ENCODE assay signal across 9 cellular contexts in the genomic region with DNA sequence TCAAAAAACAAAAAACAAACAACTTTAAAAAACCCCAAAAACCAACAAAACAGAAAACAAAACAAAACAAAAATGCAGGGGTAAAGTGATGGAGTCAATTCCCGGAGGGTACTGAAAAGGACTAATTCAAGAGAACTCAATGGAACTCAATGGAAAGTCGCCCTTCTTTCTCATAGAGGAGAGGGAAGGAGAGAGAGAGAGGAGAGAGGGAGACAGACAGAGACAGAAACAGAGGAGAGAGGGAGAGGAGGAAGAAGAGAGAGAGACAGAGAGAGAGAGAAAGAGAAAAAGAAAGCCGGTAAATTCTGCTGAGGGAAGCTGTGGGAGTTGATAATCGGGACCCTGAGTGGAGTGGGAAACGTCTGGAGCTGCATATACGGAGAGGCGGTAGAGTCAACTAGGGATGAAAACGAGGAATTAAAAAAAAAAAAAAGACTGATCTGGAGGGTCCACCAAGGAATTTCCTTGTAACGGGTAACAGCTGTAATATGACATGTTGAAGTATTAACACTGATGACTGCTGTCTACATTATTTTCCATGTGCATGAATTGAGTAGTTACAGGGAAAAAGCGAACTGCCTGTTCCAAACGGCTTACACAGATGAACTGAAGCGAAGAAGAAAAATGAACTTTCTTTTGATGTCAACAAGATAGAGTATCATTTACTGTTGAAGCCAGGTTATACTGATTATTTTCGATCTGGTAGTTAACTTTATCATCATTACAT. TPM values are rescaled to one million over a fixed set of nuclear protein-coding genes. Genes with fewer than 3 reads are reported as not detected.
DNase-seq lines count a peak whose midpoint lies in the region; ATAC-seq and TF ChIP-seq lines count a peak whose summit lies in the region.
"Had no signal": no experiment of that assay in that cellular context is flagged by ENCODE, and none has a peak within 500 bp of the region (broad histone marks: within the 10 kb centered on the region; RNA-seq: fewer than 3 reads in every experiment).

No MANE protein-coding gene starts in this region.

- H3K9me3 ChIP-seq in CD4-positive, CD25-positive, alpha-beta regulatory T cell (ENCODE audit: control insufficient read depth in 2 of 2, low read length in 2 of 2), result no peaks in the 10 kb centered on the region
- H3K9me3 ChIP-seq in endocrine pancreas (ENCODE audit: control insufficient read depth, low read length) (no peaks in the 10 kb centered on the region), neuron (ENCODE audit: low read length) (no peaks in the 10 kb centered on the region)

- peak overlapping the region; percentile 82 for H3K4me3 ChIP-seq in CD4-positive, CD25-positive, alpha-beta regulatory T cell (ENCODE audit: low read depth, low read length)
- H3K4me3 ChIP-seq in NB4 (ENCODE audit: low read depth, low read length) (peak overlapping the region; percentile 54), endocrine pancreas (ENCODE audit: control insufficient read depth, insufficient read depth, low read length) (peak overlapping the region; percentile 96), neuron (ENCODE audit: low read length) (peak overlapping the region; percentile 60)

- H3K4me3 Mint-ChIP-seq in CD4-positive, CD25-positive, alpha-beta regulatory T cell, result no peak overlapping the region
- H3K4me3 Mint-ChIP-seq: natural killer cell treated with Interleukin-12 subunit alpha and Interleukin-12 subunit beta and Interleukin-15 and Interleukin-18, amount 100 ng/mL, for 72 hours had no signal

- H3K36me3 Mint-ChIP-seq in CD4-positive, CD25-positive, alpha-beta regulatory T cell, result no peaks in the 10 kb centered on the region
- H3K36me3 Mint-ChIP-seq: natural killer cell treated with Interleukin-12 subunit alpha and Interleukin-12 subunit beta and Interleukin-15 and Interleukin-18, amount 100 ng/mL, for 72 hours had no signal

- TF ChIP-seq CTCF in NB4 (IDR thresholded peaks at IDR 0.05; ENCODE audit: low read depth, low read length), result no peak

- H3K27me3 Mint-ChIP-seq in CD4-positive, CD25-positive, alpha-beta regulatory T cell, result peaks cover 4% of the 10 kb centered on the region
- H3K27me3 Mint-ChIP-seq: natural killer cell treated with Interleukin-12 subunit alpha and Interleukin-12 subunit beta and Interleukin-15 and Interleukin-18, amount 100 ng/mL, for 72 hours had no signal

- no peaks in the 10 kb centered on the region for H3K27me3 ChIP-seq in CD4-positive, CD25-positive, alpha-beta regulatory T cell (ENCODE audit: control insufficient read depth, insufficient read depth, low read length)
- H3K27me3 ChIP-seq in endocrine pancreas (ENCODE audit: control insufficient read depth, insufficient read depth, low read length) (no peaks in the 10 kb centered on the region), neuron (ENCODE audit: insufficient read depth, low read length) (no peaks in the 10 kb centered on the region)

- DNase-seq in CD4-positive, CD25-positive, alpha-beta regulatory T cell, result no peak
- no peak for DNase-seq in NB4 (ENCODE audit: low read depth)
- DNase-seq in germinal center (ENCODE audit: low spot score), result no peak

- no peaks in the 10 kb centered on the region for H3K36me3 ChIP-seq in CD4-positive, CD25-positive, alpha-beta regulatory T cell (ENCODE audit: control insufficient read depth, insufficient read depth, low read length)
- H3K36me3 ChIP-seq in endocrine pancreas (ENCODE audit: control insufficient read depth, insufficient read depth, low read length), result no peaks in the 10 kb centered on the region
- H3K36me3 ChIP-seq in neuron (ENCODE audit: insufficient read depth, low read length), result no peaks in the 10 kb centered on the region

- TF ChIP-seq POLR2A in NB4 (IDR thresholded peaks at IDR 0.05; ENCODE audit: extremely low read depth, insufficient read length), result no peak

- peaks cover 17% of the 10 kb centered on the region for H3K4me1 ChIP-seq in CD4-positive, CD25-positive, alpha-beta regulatory T cell (ENCODE audit: control insufficient read depth, insufficient read depth, low read length, poor library complexity, severe bottlenecking)
- H3K4me1 ChIP-seq in endocrine pancreas (ENCODE audit: control insufficient read depth, insufficient read depth, low read length), result peaks cover 4% of the 10 kb centered on the region
- peaks cover 13% of the 10 kb centered on the region for H3K4me1 ChIP-seq in neuron (ENCODE audit: insufficient read depth, low read length)

- H3K9me3 Mint-ChIP-seq in CD4-positive, CD25-positive, alpha-beta regulatory T cell, result no peaks in the 10 kb centered on the region
- H3K9me3 Mint-ChIP-seq: natural killer cell treated with Interleukin-12 subunit alpha and Interleukin-12 subunit beta and Interleukin-15 and Interleukin-18, amount 100 ng/mL, for 72 hours had no signal

- peak overlapping the region in 1 of 3 donors; percentile 94 for H3K27ac Mint-ChIP-seq in CD4-positive, CD25-positive, alpha-beta regulatory T cell

- H2AFZ ChIP-seq in neuron (ENCODE audit: low read depth, low read length), result peak overlapping the region; percentile 82

- peak overlapping the region; percentile 34 for H3K27ac ChIP-seq in CD4-positive, CD25-positive, alpha-beta regulatory T cell (ENCODE audit: insufficient read depth, low read length, poor library complexity, severe bottlenecking)

- peak overlapping the region; percentile 71 for H3K9ac ChIP-seq in endocrine pancreas (ENCODE audit: control insufficient read depth, insufficient read depth, low read length)

- ATAC-seq in CD4-positive, CD25-positive, alpha-beta regulatory T cell (ENCODE audit: low read depth in 2 of 2), result no peak
- ATAC-seq in GM19452 (IDR thresholded peaks at IDR 0.05; ENCODE audit: unreplicated experiment), result no peak
- no peak for ATAC-seq in HG03354 (IDR thresholded peaks at IDR 0.05; ENCODE audit: poor library complexity, severe bottlenecking, unreplicated experiment)
- no peak for ATAC-seq in HG03571 (IDR thresholded peaks at IDR 0.05; ENCODE audit: unreplicated experiment)

- H3K4me1 Mint-ChIP-seq in CD4-positive, CD25-positive, alpha-beta regulatory T cell, result peaks cover 6 to 23% (median 14%) of the 10 kb centered on the region in 4 donors

RNA-seq across cellular contexts. Expression of a gene that starts 1.0 kb away (rescaled TPM):
- total RNA-seq in CD4-positive, CD25-positive, alpha-beta regulatory T cell, result 0.99 TPM
- under 1 TPM in 3 of 4 donors, not detected in 1; 0.49 to 0.95 (median 0.81) TPM for polyA plus RNA-seq in CD4-positive, CD25-positive, alpha-beta regulatory T cell

RNA-seq across cellular contexts. Expression of a gene that starts 4.6 kb away (rescaled TPM):
- 21.9 TPM for total RNA-seq in CD4-positive, CD25-positive, alpha-beta regulatory T cell
- 10 to 100 TPM; 17.0 to 27.5 (median 20.0) TPM for polyA plus RNA-seq in CD4-positive, CD25-positive, alpha-beta regulatory T cell

RNA-seq across cellular contexts. Expression of a gene that starts 17.2 kb away (rescaled TPM):
- total RNA-seq in CD4-positive, CD25-positive, alpha-beta regulatory T cell, result 18.9 TPM
- polyA plus RNA-seq in CD4-positive, CD25-positive, alpha-beta regulatory T cell, result 10 to 100 TPM in 2 of 4 donors, 1 to 10 TPM in 2; 7.2 to 14.8 (median 10.9) TPM

RNA-seq across cellular contexts. Expression of a gene that starts 58.4 kb away (rescaled TPM):
- total RNA-seq in CD4-positive, CD25-positive, alpha-beta regulatory T cell, result 58.4 TPM
- polyA plus RNA-seq in CD4-positive, CD25-positive, alpha-beta regulatory T cell, result 10 to 100 TPM; 10.8 to 14.4 (median 12.6) TPM
